In the genomic region with DNA sequence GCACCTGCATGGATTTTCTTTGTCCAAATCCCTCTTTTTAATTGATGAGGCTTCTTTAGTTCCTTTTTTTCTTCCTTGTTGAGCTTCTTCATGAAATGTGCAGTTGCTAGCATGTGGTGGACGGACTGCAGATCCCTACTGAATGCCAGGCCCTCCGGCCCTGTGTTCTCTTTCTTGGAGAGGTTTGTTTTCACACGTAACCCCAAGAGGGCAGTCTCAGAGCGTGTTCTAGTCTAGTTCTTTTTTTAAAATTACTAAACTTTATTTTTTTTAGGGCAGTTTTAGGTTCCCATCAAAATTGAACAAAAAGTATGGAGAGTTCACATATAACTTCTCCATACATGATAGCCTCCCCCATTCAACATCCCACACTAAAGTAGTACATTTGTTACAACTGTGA, we compare ENCODE assay signal across 19 cellular contexts.
DNase-seq lines count a peak whose midpoint lies in the region; ATAC-seq and TF ChIP-seq lines count a peak whose summit lies in the region.
"Had no signal": no experiment of that assay in that cellular context is flagged by ENCODE, and none has a peak within 500 bp of the region (broad histone marks: within the 10 kb centered on the region; RNA-seq: fewer than 3 reads in every experiment).

No MANE protein-coding gene starts in this region.

- no peak for ATAC-seq in Panc1
- ATAC-seq in GM19467 (IDR thresholded peaks at IDR 0.05; ENCODE audit: unreplicated experiment): no peak
- ATAC-seq: activated CD4-positive, CD25-positive, alpha-beta regulatory T cell treated with anti-CD3 and anti-CD28 coated beads, Interleukin-2, amount 50 U/mL, for 24 hours had no signal

- CTCF ChIA-PET in Panc1 (lab: Charles Lee): no interaction called here

- H3K4me1 Mint-ChIP-seq in progenitor cell of endocrine pancreas (ENCODE audit: low read depth): peaks cover 26% of the 10 kb centered on the region

- POLR2A ChIA-PET in Panc1 (lab: Charles Lee): no interaction called here

- no peaks in the 10 kb centered on the region for H3K9me3 Mint-ChIP-seq in progenitor cell of endocrine pancreas (ENCODE audit: low read depth)
- H3K9me3 Mint-ChIP-seq: activated T-helper 2 cell treated with anti-CD3 and anti-CD28 coated beads, Interferon-gamma antibody, Interleukin-2, Interleukin-4, amounts not matched to agents 10 μg/mL and 5 μg/mL and 100 μg/mL, durations not matched to agents 14 hours and 24 hours and 36 hours had no signal

- no peaks in the 10 kb centered on the region for H3K36me3 Mint-ChIP-seq in progenitor cell of endocrine pancreas (ENCODE audit: insufficient read depth)

- no peak overlapping the region for H3K27ac Mint-ChIP-seq in progenitor cell of endocrine pancreas
- H3K27ac Mint-ChIP-seq: activated T-helper 2 cell treated with anti-CD3 and anti-CD28 coated beads, Interferon-gamma antibody, Interleukin-2, Interleukin-4, amounts not matched to agents 10 μg/mL and 5 μg/mL and 100 μg/mL, durations not matched to agents 14 hours and 24 hours and 36 hours; HFFc6 had no signal

- DNase-seq in ELF-1 (ENCODE audit: low read depth, low spot score) (peak; percentile 20), Panc1 (ENCODE audit: low read depth, low spot score) (no peak), fibroblast of the aortic adventitia (ENCODE audit: low read depth) (peak; percentile 24), progenitor cell of endocrine pancreas (ENCODE audit: low spot score, unreplicated experiment) (no peak), NCI-H2196 (lab: John Stamatoyannopoulos, UW; ENCODE audit: unreplicated experiment) (no peak), hepatic stellate cell (ENCODE audit: low spot score) (no peak)
- DNase-seq: DMS153; effector memory CD4-positive, alpha-beta T cell; HFFc6; NCI-H146; NCI-H345; SHP77 treated with DMSO at 0.1 percent for 48 hours; stimulated activated CD4-positive, alpha-beta T cell treated with anti-CD3 and anti-CD28 coated beads, Interleukin-4, amount 100 ng/mL, for 1 hour had no signal

- BruUV-seq in Panc1 (replicated peaks; lab: Mats Ljungman, UMichigan): no TSS peak

- H3K27ac ChIP-seq in Panc1 (ENCODE audit: low read length): no peak overlapping the region
- H3K27ac ChIP-seq: BLaER1, cardiac muscle cell, parathyroid adenoma had no signal

- no peak overlapping the region for H3K4me3 ChIP-seq in Panc1 (ENCODE audit: low read depth in 2 of 2, low read length in 2 of 2)
- no peak overlapping the region for H3K4me3 ChIP-seq in fibroblast of the aortic adventitia (ENCODE audit: low read depth, low read length)
- H3K4me3 ChIP-seq: BLaER1, cardiac muscle cell had no signal

- no peaks in the 10 kb centered on the region for H3K27me3 ChIP-seq in Panc1 (ENCODE audit: control insufficient read depth, insufficient read depth, low read length)
- H3K27me3 ChIP-seq: BLaER1, cardiac muscle cell had no signal

- intact Hi-C loops in Panc1 (cut with micrococcal nuclease; ENCODE audit: unreplicated experiment): no loop called here

- H3K36me3 ChIP-seq in Panc1 (ENCODE audit: control insufficient read depth, insufficient read depth, low read length): no peaks in the 10 kb centered on the region
- H3K36me3 ChIP-seq: BLaER1, cardiac muscle cell had no signal

- peaks cover 6% of the 10 kb centered on the region for H3K27me3 Mint-ChIP-seq in progenitor cell of endocrine pancreas

- TF ChIP-seq CTCF in Panc1 (IDR thresholded peaks at IDR 0.05) (peak; percentile 16; the same call in 1 of the 2 replicates), fibroblast of the aortic adventitia (IDR thresholded peaks at IDR 0.05; ENCODE audit: insufficient read depth, low read length) (peak; percentile 13), progenitor cell of endocrine pancreas (IDR thresholded peaks at IDR 0.05; ENCODE audit: unreplicated experiment) (peak; percentile 23)

- no peaks in the 10 kb centered on the region for H3K9me3 ChIP-seq in Panc1 (ENCODE audit: control insufficient read depth, insufficient read depth, low read depth, low read length)
- H3K9me3 ChIP-seq: BLaER1 had no signal

- no peaks in the 10 kb centered on the region for H3K4me1 ChIP-seq in Panc1 (ENCODE audit: control insufficient read depth, insufficient read depth, low read length)
- H3K4me1 ChIP-seq: BLaER1, parathyroid adenoma had no signal

- no peak overlapping the region for H3K4me3 Mint-ChIP-seq in progenitor cell of endocrine pancreas (ENCODE audit: low read depth)
- H3K4me3 Mint-ChIP-seq: HFFc6 had no signal

- in situ Hi-C loops in Panc1 (cut with HindIII; ENCODE audit: low pct_unique_long_range_greater_than_20kb, low sequenced_read_pairs): no loop called here

Comparison
In these comparisons a context has a peak if more than half of its experiments do, and no peak if none do; other contexts are left out.
1. DNase-seq: peak in ELF-1 (single experiment) and fibroblast of the aortic adventitia (single experiment); none in Panc1 (single experiment), progenitor cell of endocrine pancreas (single experiment), NCI-H2196 (single experiment) and hepatic stellate cell (single experiment).
2. Peak in every context shown above with its lines, with median percentiles within 50 percentile points of each other: CTCF ChIP-seq.